ENCODE assay signal across 17 cellular contexts in the genomic region with DNA sequence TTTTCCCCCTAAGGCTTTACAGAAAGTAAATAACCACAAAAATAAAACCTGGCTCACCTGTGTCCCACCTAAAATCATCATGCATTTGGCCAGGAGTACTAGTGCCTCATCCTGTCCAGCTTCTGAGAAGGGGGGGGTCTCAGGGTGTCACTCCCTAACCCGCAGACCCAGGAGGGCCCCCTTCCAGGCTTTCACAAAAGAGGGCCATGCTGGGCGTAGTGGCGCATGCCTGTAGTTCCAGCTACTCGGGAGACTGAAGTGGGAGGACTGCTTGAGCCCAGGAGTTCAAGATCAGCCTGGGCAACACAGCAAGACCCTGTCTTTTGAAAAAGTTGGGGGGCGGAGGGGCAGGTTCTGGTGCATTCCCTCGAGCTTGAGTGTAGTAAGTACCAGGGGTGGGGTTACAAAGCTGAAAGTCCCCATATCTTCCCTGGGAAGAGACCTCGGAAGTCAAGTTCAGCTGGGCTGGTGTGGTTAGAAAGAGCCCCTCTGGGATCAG.
DNase-seq lines count a peak whose midpoint lies in the region; ATAC-seq, FAIRE-seq and TF ChIP-seq lines count a peak whose summit lies in the region.
"Had no signal": no experiment of that assay in that cellular context is flagged by ENCODE, and none has a peak within 500 bp of the region (broad histone marks: within the 10 kb centered on the region; RNA-seq: fewer than 3 reads in every experiment).

No MANE protein-coding gene starts in this region.

- H3K9me2 ChIP-seq in GM23248 (ENCODE audit: insufficient read depth) = no peaks in the 10 kb centered on the region
- H3K9me2 ChIP-seq: SK-N-SH had no signal

- H3K27ac ChIP-seq in GM23248 (peak overlapping the region; percentile 59), K562 (ENCODE audit: extremely low read depth, low read depth, low read length) (no peak overlapping the region), neuronal stem cell (replicated peaks; ENCODE audit: low read length) (no peak overlapping the region), vagina (peak overlapping the region; percentile 71)
- H3K27ac ChIP-seq: Peyer's patch had no signal

- H3K4ac ChIP-seq in neuronal stem cell (ENCODE audit: low read length) = no peak overlapping the region

- H2AK5ac ChIP-seq in neuronal stem cell (ENCODE audit: low read depth, low read length) = peak overlapping the region; percentile 3

- H2AFZ ChIP-seq in GM23248 (peak overlapping the region; percentile 84), K562 (ENCODE audit: low read depth, low read length) (no peak overlapping the region), neuronal stem cell (ENCODE audit: low read length) (no peak overlapping the region)

- DNase-seq in GM23248 = no peak
- no peak for DNase-seq in K562 (ENCODE audit: extremely low read depth in 1 of 4, low spot score in 3 of 4)
- no peak for DNase-seq in neuronal stem cell (ENCODE audit: low spot score)
- DNase-seq in vagina (ENCODE audit: extremely low spot score in 2 of 2) = peak in 1 of 2 donors; percentile 81
- DNase-seq in Kasumi-1 (lab: John Stamatoyannopoulos, UW) = no peak
- no peak for DNase-seq in KG1 (lab: John Stamatoyannopoulos, UW)
- DNase-seq in NCI-H2227 treated with DMSO at 0.1 percent for 48 hours (lab: John Stamatoyannopoulos, UW) = no peak
- DNase-seq: AML-193; DND-41; H9; NCI-H1105 treated with DMSO at 0.1 percent for 48 hours; NCI-H1694 treated with DMSO at 0.1 percent for 48 hours; NCI-H510A; NCI-H748 treated with DMSO at 0.1 percent for 48 hours; NK-92 treated with Interleukin-12 subunit alpha and Interleukin-12 subunit beta, amount 100 ng/mL, for 24 hours; Peyer's patch; SK-N-SH had no signal

- no peaks in the 10 kb centered on the region for H3K9me3 ChIP-seq in GM23248 (ENCODE audit: low read depth)
- no peaks in the 10 kb centered on the region for H3K9me3 ChIP-seq in K562 (replicated peaks; ENCODE audit: control insufficient read depth, insufficient read depth, low read depth, low read length)
- H3K9me3 ChIP-seq in neuronal stem cell (replicated peaks in 1 of 2; ENCODE audit: control insufficient read depth in 2 of 2, insufficient read depth in 1 of 2, low read depth in 1 of 2, low read length in 2 of 2) = no peaks in the 10 kb centered on the region
- no peaks in the 10 kb centered on the region for H3K9me3 ChIP-seq in vagina
- H3K9me3 ChIP-seq: Peyer's patch, SK-N-SH had no signal

- H3K4me2 ChIP-seq in GM23248 (ENCODE audit: unreplicated experiment) (no peak overlapping the region), K562 (ENCODE audit: insufficient read depth, low read length) (no peak overlapping the region), neuronal stem cell (ENCODE audit: insufficient read depth, low read length, poor library complexity, severe bottlenecking) (no peak overlapping the region)
- H3K4me2 ChIP-seq: SK-N-SH had no signal

- H3K4me3 ChIP-seq in GM23248 (no peak overlapping the region), K562 (no peak overlapping the region), neuronal stem cell (ENCODE audit: low read length in 2 of 2) (no peak overlapping the region), vagina (peak overlapping the region in 1 of 2 donors; percentile 8)
- H3K4me3 ChIP-seq: Peyer's patch had no signal

- H3K79me2 ChIP-seq in GM23248 (ENCODE audit: insufficient read depth) (no peaks in the 10 kb centered on the region), K562 (ENCODE audit: control insufficient read depth, insufficient read depth, low read length) (no peaks in the 10 kb centered on the region)

- peak overlapping the region; percentile 53 for H2BK5ac ChIP-seq in neuronal stem cell (ENCODE audit: low read length)

- no peak for TF ChIP-seq POLR2A in K562 (conservative IDR thresholded peaks at IDR 0.05)
- TF ChIP-seq POLR2A in vagina (IDR thresholded peaks at IDR 0.05) = no peak

- no peak overlapping the region for H3K23ac ChIP-seq in neuronal stem cell (ENCODE audit: low read depth, low read length, poor library complexity)

- 68 to 81% methylated on average over 6 to 7 of the region's 7 CpGs for WGBS in GM23248 (ENCODE audit: low coverage in 1 of 2, low lambda C conversion rate in 2 of 2, missing lambda C conversion rate in 2 of 2), 2 experiments
- WGBS in K562 (ENCODE audit: insufficient coverage, low coverage, missing lambda C conversion rate) = 17% methylated on average over 5 of the region's 7 CpGs
- no CpG with 5 or more reads among the region's 7 CpGs for WGBS in neuronal stem cell (ENCODE audit: extremely low coverage in 2 of 2, insufficient read length in 2 of 2, insufficient replicate concordance in 1 of 2), 2 donors

- no peak for TF ChIP-seq RAD21 in K562 (CRISPR knock-in tag; conservative IDR thresholded peaks at IDR 0.05 in 1 of 2, IDR thresholded peaks at IDR 0.05 in 1 of 2)

- no peak overlapping the region for H2BK120ac ChIP-seq in neuronal stem cell (ENCODE audit: low read depth, low read length)

- TF ChIP-seq EP300 in K562 (IDR thresholded peaks at IDR 0.05; ENCODE audit: low read length) = no peak

- H2BK15ac ChIP-seq in neuronal stem cell (ENCODE audit: low read length) = no peak overlapping the region

- H3K9me1 ChIP-seq in K562 (ENCODE audit: control insufficient read depth, insufficient read depth, low read length) = no peaks in the 10 kb centered on the region

- H4K20me1 ChIP-seq in GM23248 (ENCODE audit: insufficient read depth) (no peaks in the 10 kb centered on the region), K562 (replicated peaks; ENCODE audit: control insufficient read depth, insufficient read depth, low read length) (no peaks in the 10 kb centered on the region)

- H3K14ac ChIP-seq in neuronal stem cell (ENCODE audit: low read length) = no peak overlapping the region

- CTCF ChIA-PET in K562 (lab: Yijun Ruan, JAX; ENCODE audit: low intra/inter-chr PET ratio) = no interaction called here

- H3K4me1 ChIP-seq in GM23248 (ENCODE audit: insufficient read depth) = peaks cover 20% of the 10 kb centered on the region
- peaks cover 0 to 19% of the 10 kb centered on the region in 2 experiments; a peak in 3 of 5 replicates for H3K4me1 ChIP-seq in K562 (replicated peaks in 1 of 2; ENCODE audit: control insufficient read depth in 2 of 2, insufficient read depth in 2 of 2, low read length in 2 of 2)
- H3K4me1 ChIP-seq in neuronal stem cell (ENCODE audit: control insufficient read depth in 2 of 2, insufficient read depth in 1 of 2, low read depth in 1 of 2, low read length in 2 of 2) = peaks cover 0 to 11% of the 10 kb centered on the region in 2 donors
- H3K4me1 ChIP-seq in vagina = peaks cover 42% of the 10 kb centered on the region
- H3K4me1 ChIP-seq: Peyer's patch had no signal

- in situ Hi-C loops in GM23248 (cut with MboI) (no loop called here), K562 (cut with MboI) (no loop called here)

- intact Hi-C loops in K562 (cut with micrococcal nuclease) (loop anchor here (10.0 kb wide), 1 partner anchor 154 kb away; no protein-coding TSS in a partner anchor), vagina (cut with DNase I) (no loop called here)

- ATAC-seq in K562 = no peak; the same call in 2 of the 3 replicates

- no peaks in the 10 kb centered on the region for H3K27me3 ChIP-seq in GM23248 (replicated peaks; ENCODE audit: insufficient read depth)
- peaks cover 16 to 40% of the 10 kb centered on the region in 2 experiments for H3K27me3 ChIP-seq in K562 (ENCODE audit: control insufficient read depth in 2 of 2, insufficient read depth in 2 of 2, low read length in 2 of 2)
- H3K27me3 ChIP-seq in neuronal stem cell (ENCODE audit: control insufficient read depth in 3 of 3, insufficient read depth in 3 of 3, low read depth in 1 of 3, low read length in 3 of 3) = peaks cover 0 to 5% (median 0%) of the 10 kb centered on the region in 3 experiments
- H3K27me3 ChIP-seq in vagina = no peaks in the 10 kb centered on the region
- H3K27me3 ChIP-seq: Peyer's patch had no signal

- H4K91ac ChIP-seq in neuronal stem cell (ENCODE audit: low read depth, low read length, poor library complexity) = no peak overlapping the region

- H3K79me1 ChIP-seq in neuronal stem cell (ENCODE audit: low read depth, low read length) = no peaks in the 10 kb centered on the region

- no peak overlapping the region for H3K18ac ChIP-seq in neuronal stem cell (ENCODE audit: low read length)

- no peak for FAIRE-seq in K562 (lab: Jason Lieb, UNC)

- no peak for TF ChIP-seq CTCF in K562 (IDR thresholded peaks at IDR 0.05 in 2 of 3, conservative IDR thresholded peaks at IDR 0.05 in 1 of 3; ENCODE audit: insufficient read depth in 2 of 3, low read depth in 1 of 3, low read length in 3 of 3)
- TF ChIP-seq CTCF in vagina (IDR thresholded peaks at IDR 0.05) = no peak

- no TSS peak for BruUV-seq in K562 (replicated peaks; lab: Mats Ljungman, UMichigan)

- peak overlapping the region; percentile 59 for H3K9ac ChIP-seq in GM23248
- no peak overlapping the region for H3K9ac ChIP-seq in K562 (ENCODE audit: insufficient read depth in 1 of 2, low read depth in 2 of 2, low read length in 2 of 2)
- H3K9ac ChIP-seq in neuronal stem cell (ENCODE audit: low read depth, low read length, poor library complexity) = no peak overlapping the region
- H3K9ac ChIP-seq: SK-N-SH had no signal

- POLR2A ChIA-PET in K562 (lab: Yijun Ruan, JAX) = interaction anchor here (0.5 kb wide), 1 partner anchor 13 kb away, joined by 3 read pairs; no protein-coding TSS in a partner anchor

- H3F3A ChIP-seq in GM23248 (ENCODE audit: insufficient read depth) = peaks cover 8% of the 10 kb centered on the region

- H4K8ac ChIP-seq in neuronal stem cell (ENCODE audit: low read depth, low read length) = no peak overlapping the region

- H2BK12ac ChIP-seq in neuronal stem cell (ENCODE audit: low read length) = no peak overlapping the region

- H3K36me3 ChIP-seq in GM23248 (ENCODE audit: low read depth) (no peaks in the 10 kb centered on the region), K562 (ENCODE audit: control insufficient read depth, insufficient read depth, low read length) (no peaks in the 10 kb centered on the region), neuronal stem cell (replicated peaks in 1 of 2; ENCODE audit: control insufficient read depth in 2 of 2, insufficient read depth in 2 of 2, low read length in 2 of 2) (no peaks in the 10 kb centered on the region), vagina (no peaks in the 10 kb centered on the region)
- H3K36me3 ChIP-seq: Peyer's patch had no signal

TF ChIP-seq in K562, 482 proteins besides CTCF, POLR2A, EP300 and RAD21:
- TF ChIP-seq ZNF121 (CRISPR knock-in tag; conservative IDR thresholded peaks at IDR 0.05) = 0 out of 2 replicates have a peak, but pooled peaks have one; percentile 25
- no peak for TF ChIP-seq FOS (IDR thresholded peaks at IDR 0.05; ENCODE audit: extremely low read depth, insufficient read length)

Comparison
In these comparisons a context has a peak if more than half of its experiments do, and no peak if none do; other contexts are left out.
1. H3K27ac ChIP-seq: peak in GM23248 (single experiment) and vagina (single experiment); none in K562 (single experiment) and neuronal stem cell (single experiment).